In genomic region chr1:204791453-204792366, GRCh38 we compare ENCODE assay signal across 9 cellular contexts.
DNase-seq lines count a peak whose midpoint lies in the region; ATAC-seq, FAIRE-seq and TF ChIP-seq lines count a peak whose summit lies in the region.
"Had no signal": no experiment of that assay in that cellular context is flagged by ENCODE, and none has a peak within 500 bp of the region (broad histone marks: within the 10 kb centered on the region; RNA-seq: fewer than 3 reads in every experiment).

No MANE protein-coding gene starts in this region.

- H3K36me3 ChIP-seq in mucosa of descending colon (ENCODE audit: low read depth): no peaks in the 10 kb centered on the region

- peaks cover 23% of the 10 kb centered on the region for H3K27me3 Mint-ChIP-seq in activated CD4-positive, alpha-beta memory T cell treated with anti-CD3 and anti-CD28 coated beads for 36 hours
- H3K27me3 Mint-ChIP-seq in effector memory CD8-positive, alpha-beta T cell: peaks cover 39 to 42% of the 10 kb centered on the region in 2 donors

- peak; percentile 74 for FAIRE-seq in GM19239 (lab: Jason Lieb, UNC)

- intact Hi-C loops in activated CD4-positive, alpha-beta memory T cell treated with anti-CD3 and anti-CD28 coated beads for 36 hours (cut with micrococcal nuclease): loop anchor here (1.0 kb wide), 1 partner anchor 16 kb away; no protein-coding TSS in a partner anchor
- intact Hi-C loops in mucosa of descending colon (cut with DNase I, micrococcal nuclease): no loop called here

- no peaks in the 10 kb centered on the region for H3K9me3 Mint-ChIP-seq in activated CD4-positive, alpha-beta memory T cell treated with anti-CD3 and anti-CD28 coated beads for 36 hours
- H3K9me3 Mint-ChIP-seq in effector memory CD8-positive, alpha-beta T cell: no peaks in the 10 kb centered on the region
- H3K9me3 Mint-ChIP-seq: stimulated activated naive CD8-positive, alpha-beta T cell treated with anti-CD3 and anti-CD28 coated beads, Interleukin-15, Interleukin-2, amounts not matched to agents 100 ng/mL and 50 ng/mL, for 24 hours had no signal

- DNase-seq in ACHN (peak; percentile 73), GM19239 (ENCODE audit: insufficient read length, low spot score) (peak; percentile 56), NCI-H510A (lab: John Stamatoyannopoulos, UW) (peak; percentile 13), mucosa of descending colon (peak; percentile 60 to 91 (median 81))
- DNase-seq in activated CD4-positive, alpha-beta memory T cell treated with anti-CD3 and anti-CD28 coated beads for 36 hours: peak; percentile 86
- DNase-seq in effector memory CD8-positive, alpha-beta T cell: peak; percentile 71 to 77 (median 73)
- DNase-seq in stimulated activated CD8-positive, alpha-beta memory T cell treated with anti-CD3 and anti-CD28 coated beads, Interleukin-4, amount 100 ng/mL, for 1 hour (ENCODE audit: low read depth in 2 of 2, low spot score in 1 of 2): peak; percentile 59 to 70

- H3K4me3 ChIP-seq in mucosa of descending colon: no peak overlapping the region

- CTCF ChIA-PET in activated CD4-positive, alpha-beta memory T cell treated with anti-CD3 and anti-CD28 coated beads for 36 hours (lab: Charles Lee): interaction anchor here (0.6 to 9.2 kb wide), 42 partner anchors 8 to 601 kb away, joined by 3 to 152 read pairs (median 4); no protein-coding TSS in a partner anchor

- no peaks in the 10 kb centered on the region for H3K4me1 ChIP-seq in mucosa of descending colon (ENCODE audit: low read depth)

- peak; percentile 56 for TF ChIP-seq CTCF in mucosa of descending colon (IDR thresholded peaks at IDR 0.05)

- H3K36me3 Mint-ChIP-seq in activated CD4-positive, alpha-beta memory T cell treated with anti-CD3 and anti-CD28 coated beads for 36 hours: no peaks in the 10 kb centered on the region
- H3K36me3 Mint-ChIP-seq in effector memory CD8-positive, alpha-beta T cell (ENCODE audit: insufficient read depth): no peaks in the 10 kb centered on the region

- ATAC-seq in effector memory CD8-positive, alpha-beta T cell (replicated peaks): peak; percentile 89
- ATAC-seq in mucosa of descending colon (peak; percentile 84), HG03196 (IDR thresholded peaks at IDR 0.05; ENCODE audit: unreplicated experiment) (no peak)

- H3K27ac Mint-ChIP-seq in activated CD4-positive, alpha-beta memory T cell treated with anti-CD3 and anti-CD28 coated beads for 36 hours: no peak overlapping the region
- no peak overlapping the region for H3K27ac Mint-ChIP-seq in effector memory CD8-positive, alpha-beta T cell
- H3K27ac Mint-ChIP-seq: stimulated activated naive CD8-positive, alpha-beta T cell treated with anti-CD3 and anti-CD28 coated beads, Interleukin-15, Interleukin-2, amounts not matched to agents 100 ng/mL and 50 ng/mL, for 24 hours had no signal

- in situ Hi-C loops in ACHN (cut with HindIII; ENCODE audit: low pct_ligation_motif_present, low pct_unique_long_range_greater_than_20kb, low sequenced_read_pairs): no loop called here

- POLR2A ChIA-PET in activated CD4-positive, alpha-beta memory T cell treated with anti-CD3 and anti-CD28 coated beads for 36 hours (lab: Charles Lee): no interaction called here

- no peaks in the 10 kb centered on the region for H3K4me1 Mint-ChIP-seq in activated CD4-positive, alpha-beta memory T cell treated with anti-CD3 and anti-CD28 coated beads for 36 hours (ENCODE audit: low read depth)
- H3K4me1 Mint-ChIP-seq in effector memory CD8-positive, alpha-beta T cell (ENCODE audit: low read depth in 2 of 2): peaks cover 0 to 4% of the 10 kb centered on the region in 2 donors

- no peak overlapping the region for H3K4me3 Mint-ChIP-seq in activated CD4-positive, alpha-beta memory T cell treated with anti-CD3 and anti-CD28 coated beads for 36 hours
- H3K4me3 Mint-ChIP-seq in effector memory CD8-positive, alpha-beta T cell: no peak overlapping the region
- H3K4me3 Mint-ChIP-seq: stimulated activated naive CD8-positive, alpha-beta T cell treated with anti-CD3 and anti-CD28 coated beads, Interleukin-15, Interleukin-2, amounts not matched to agents 100 ng/mL and 50 ng/mL, for 24 hours had no signal

- H3K9me3 ChIP-seq in mucosa of descending colon: no peaks in the 10 kb centered on the region

Comparison
In these comparisons a context has a peak if more than half of its experiments do, and no peak if none do; other contexts are left out.
1. DNase-seq: peak in every context shown above with its lines; median percentile 86 in activated CD4-positive, alpha-beta memory T cell treated with anti-CD3 and anti-CD28 coated beads for 36 hours; 81 in mucosa of descending colon; 73 in ACHN; 73 in effector memory CD8-positive, alpha-beta T cell; 64 in stimulated activated CD8-positive, alpha-beta memory T cell treated with anti-CD3 and anti-CD28 coated beads, Interleukin-4, amount 100 ng/mL, for 1 hour; 56 in GM19239; 13 in NCI-H510A.